ENCODE assay signal across 9 cellular contexts in the genomic region with DNA sequence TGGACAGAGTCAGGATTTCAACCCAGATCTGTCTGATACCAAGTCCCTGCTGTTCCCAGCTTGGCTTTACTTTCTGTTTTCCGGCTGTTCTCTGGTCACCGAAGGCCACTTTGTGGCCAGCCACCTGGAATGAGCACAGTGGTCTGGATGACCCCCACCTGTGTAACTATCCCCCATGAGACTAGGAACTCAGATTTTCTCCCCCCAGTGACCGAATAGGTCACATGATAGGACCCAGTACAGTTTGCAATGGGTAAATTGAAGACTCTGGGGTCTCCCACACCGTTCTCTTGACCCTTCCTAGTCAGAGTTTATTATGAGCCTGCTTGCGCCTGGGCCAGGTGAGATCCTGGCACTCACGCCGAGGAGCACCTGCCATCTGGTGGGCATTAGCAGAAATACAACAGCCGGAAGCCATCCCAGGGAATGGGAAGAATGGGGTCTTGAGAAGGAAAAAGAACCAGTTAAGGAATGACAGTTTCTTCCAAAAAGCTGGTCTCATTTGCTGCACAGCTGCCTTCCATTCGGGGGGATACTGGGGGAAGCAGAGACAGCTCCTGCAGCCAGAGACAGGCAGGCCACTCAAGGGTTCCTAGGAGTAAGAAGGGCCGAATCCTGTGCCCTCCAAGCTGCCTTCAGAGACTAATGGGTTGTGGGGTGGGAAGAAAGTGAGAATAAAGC. TPM values are rescaled to one million over a fixed set of nuclear protein-coding genes. Genes with fewer than 3 reads are reported as not detected.
DNase-seq lines count a peak whose midpoint lies in the region; ATAC-seq, FAIRE-seq and TF ChIP-seq lines count a peak whose summit lies in the region.
"Had no signal": no experiment of that assay in that cellular context is flagged by ENCODE, and none has a peak within 500 bp of the region (broad histone marks: within the 10 kb centered on the region; RNA-seq: fewer than 3 reads in every experiment).

No MANE protein-coding gene starts in this region.

- no peaks in the 10 kb centered on the region for H3K9me3 Mint-ChIP-seq in T-helper 2 cell treated with Interferon-gamma antibody and Interleukin-4, amounts not matched to agents 5 μg/mL and 100 μg/mL, for 36 hours

- TF ChIP-seq EP300 in K562 (IDR thresholded peaks at IDR 0.05; ENCODE audit: low read length): no peak

- DNase-seq in Daoy (ENCODE audit: low read depth) (peak; percentile 74), MM.1S (peak; percentile 38), K562 (ENCODE audit: extremely low read depth in 1 of 4, low spot score in 3 of 4) (peak; percentile 72 to 75 (median 75)), islet precursor cell (peak; percentile 83)
- peak; percentile 35 for DNase-seq in T-helper 2 cell treated with Interferon-gamma antibody and Interleukin-4, amounts not matched to agents 5 μg/mL and 100 μg/mL, for 36 hours (ENCODE audit: low spot score)
- DNase-seq in stimulated activated CD4-positive, alpha-beta T cell treated with anti-CD3 and anti-CD28 coated beads, Interleukin-4, amount 100 ng/mL, for 24 hours: peak; percentile 61

- H3K4me1 ChIP-seq in MM.1S (ENCODE audit: low read length) (no peaks in the 10 kb centered on the region), K562 (replicated peaks in 1 of 2; ENCODE audit: control insufficient read depth in 2 of 2, insufficient read depth in 2 of 2, low read length in 2 of 2) (peaks cover 4 to 13% of the 10 kb centered on the region in 2 experiments; a peak in 4 of 5 replicates)

- peaks cover 3% of the 10 kb centered on the region for H3K27me3 Mint-ChIP-seq in T-helper 2 cell treated with Interferon-gamma antibody and Interleukin-4, amounts not matched to agents 5 μg/mL and 100 μg/mL, for 36 hours (ENCODE audit: low read depth)

- H3K4me2 ChIP-seq in MM.1S (ENCODE audit: low read depth, low read length) (no peak overlapping the region), K562 (ENCODE audit: insufficient read depth, low read length) (no peak overlapping the region)

- WGBS in K562 (ENCODE audit: insufficient coverage, low coverage, missing lambda C conversion rate): 20% methylated on average over 10 of the region's 10 CpGs

- H3K27me3 ChIP-seq in MM.1S (replicated peaks; ENCODE audit: insufficient read depth, low read length): no peaks in the 10 kb centered on the region
- H3K27me3 ChIP-seq in K562 (ENCODE audit: control insufficient read depth in 2 of 2, insufficient read depth in 2 of 2, low read length in 2 of 2): no peaks in the 10 kb centered on the region; a peak in 1 of 5 replicates

- ATAC-seq in K562 (peak; percentile 86), GM21390 (IDR thresholded peaks at IDR 0.05; ENCODE audit: unreplicated experiment) (no peak), GM21528 (IDR thresholded peaks at IDR 0.05; ENCODE audit: low FRiP score, unreplicated experiment) (no peak)

- no TSS peak for BruUV-seq in K562 (replicated peaks; lab: Mats Ljungman, UMichigan)

- H3K9me3 ChIP-seq in MM.1S (replicated peaks; ENCODE audit: insufficient read depth, low read length) (no peaks in the 10 kb centered on the region), K562 (replicated peaks; ENCODE audit: control insufficient read depth, insufficient read depth, low read depth, low read length) (no peaks in the 10 kb centered on the region)

- CTCF ChIA-PET in K562 (lab: Yijun Ruan, JAX; ENCODE audit: low intra/inter-chr PET ratio): interaction anchor here (1.1 to 2.1 kb wide), 3 partner anchors 64 to 195 kb away, joined by 4 to 15 read pairs (median 14); no protein-coding TSS in a partner anchor

- H3K9ac ChIP-seq in MM.1S (ENCODE audit: low read length) (no peak overlapping the region), K562 (ENCODE audit: insufficient read depth in 1 of 2, low read depth in 2 of 2, low read length in 2 of 2) (no peak overlapping the region)

- peaks cover 10% of the 10 kb centered on the region for H3K4me1 Mint-ChIP-seq in T-helper 2 cell treated with Interferon-gamma antibody and Interleukin-4, amounts not matched to agents 5 μg/mL and 100 μg/mL, for 36 hours (ENCODE audit: low read depth)

- no peaks in the 10 kb centered on the region for H3K36me3 Mint-ChIP-seq in T-helper 2 cell treated with Interferon-gamma antibody and Interleukin-4, amounts not matched to agents 5 μg/mL and 100 μg/mL, for 36 hours (ENCODE audit: low read depth)

- H4K20me1 ChIP-seq in MM.1S (ENCODE audit: insufficient read depth, low read length): no peaks in the 10 kb centered on the region
- no peaks in the 10 kb centered on the region for H4K20me1 ChIP-seq in K562 (replicated peaks; ENCODE audit: control insufficient read depth, insufficient read depth, low read length)

- H3K4me3 ChIP-seq in MM.1S (ENCODE audit: low read length) (no peak overlapping the region), K562 (no peak overlapping the region)

- H3K9me1 ChIP-seq in K562 (ENCODE audit: control insufficient read depth, insufficient read depth, low read length): no peaks in the 10 kb centered on the region

- H2AFZ ChIP-seq in MM.1S (ENCODE audit: low read length): peak overlapping the region; percentile 49
- H2AFZ ChIP-seq in K562 (ENCODE audit: low read depth, low read length): peak overlapping the region; percentile 81

- intact Hi-C loops in K562 (cut with micrococcal nuclease): loop anchor here (1.0 kb wide), 2 partner anchors 65 to 195 kb away; no protein-coding TSS in a partner anchor

- TF ChIP-seq POLR2A in K562 (conservative IDR thresholded peaks at IDR 0.05): no peak

- no peaks in the 10 kb centered on the region for H3F3A ChIP-seq in MM.1S (ENCODE audit: insufficient read depth, low read length)

- POLR2A ChIA-PET in K562 (lab: Yijun Ruan, JAX): interaction anchor here (0.6 to 0.7 kb wide), 2 partner anchors 108 to 202 kb away, joined by 3 read pairs; no protein-coding TSS in a partner anchor

- H3K36me3 ChIP-seq in MM.1S (replicated peaks; ENCODE audit: insufficient read depth, low read length) (no peaks in the 10 kb centered on the region), K562 (ENCODE audit: control insufficient read depth, insufficient read depth, low read length) (no peaks in the 10 kb centered on the region)

- H3K79me2 ChIP-seq in MM.1S (ENCODE audit: low read length): no peaks in the 10 kb centered on the region
- H3K79me2 ChIP-seq in K562 (ENCODE audit: control insufficient read depth, insufficient read depth, low read length): no peaks in the 10 kb centered on the region

- peak overlapping the region; percentile 34 for H3K27ac Mint-ChIP-seq in T-helper 2 cell treated with Interferon-gamma antibody and Interleukin-4, amounts not matched to agents 5 μg/mL and 100 μg/mL, for 36 hours

- H3K27ac ChIP-seq in MM.1S (ENCODE audit: low read length) (no peak overlapping the region), K562 (ENCODE audit: extremely low read depth, low read depth, low read length) (no peak overlapping the region)

- H3K4me3 Mint-ChIP-seq in T-helper 2 cell treated with Interferon-gamma antibody and Interleukin-4, amounts not matched to agents 5 μg/mL and 100 μg/mL, for 36 hours: no peak overlapping the region

- TF ChIP-seq CTCF in MM.1S (IDR thresholded peaks at IDR 0.05; ENCODE audit: low read length): peak; percentile 92
- peak; percentile 91 to 93 (median 92) for TF ChIP-seq CTCF in K562 (IDR thresholded peaks at IDR 0.05 in 2 of 3, conservative IDR thresholded peaks at IDR 0.05 in 1 of 3; ENCODE audit: insufficient read depth in 2 of 3, low read depth in 1 of 3, low read length in 3 of 3)

- peak; percentile 89 to 95 for TF ChIP-seq RAD21 in K562 (CRISPR knock-in tag; conservative IDR thresholded peaks at IDR 0.05 in 1 of 2, IDR thresholded peaks at IDR 0.05 in 1 of 2)

- in situ Hi-C loops in K562 (cut with MboI): loop anchor here (5.0 kb wide), 2 partner anchors 66 to 196 kb away; no protein-coding TSS in a partner anchor

- H3K9me2 ChIP-seq in MM.1S (replicated peaks; ENCODE audit: insufficient read depth, low read length): no peaks in the 10 kb centered on the region

- peak; percentile 96 for FAIRE-seq in K562 (lab: Jason Lieb, UNC)
- FAIRE-seq: TTC549 had no signal

RNA-seq across cellular contexts. Expression of gene PHYHD1, which starts 7.1 kb away (rescaled TPM):
- not detected in 2 replicates for total RNA-seq in Daoy (2014; rRNA removed; shearing (Covaris generic))
- 1.0 and 4.9 TPM in 2 replicates for total RNA-seq in K562 (2011; cell fraction: chromatin; rRNA removed; ENCODE audit: low replicate concordance)
- 1.0 and 1.3 TPM in 2 replicates for total RNA-seq in K562 (2011; cell fraction: nucleolus; rRNA removed)
- total RNA-seq in K562 (2011; cell fraction: nucleoplasm; rRNA removed): 1.4 and 1.8 TPM in 2 replicates
- 0.49 and 1.3 TPM in 2 replicates for total RNA-seq in K562 (2014; rRNA removed)
- total RNA-seq in K562 (2014; rRNA removed; fragmentation: Illumina TruSeq; extraction: Trizol): 0.45 and 0.69 TPM in 2 replicates
- total RNA-seq in K562 (2015; rRNA removed; fragmentation: Illumina TruSeq; extraction: Trizol): 0.36 and 0.79 TPM in 2 replicates
- 0.58 and 0.66 TPM in 2 replicates for total RNA-seq in K562 (2021)
- 1.2 and 2.1 TPM in 2 replicates for polyA plus RNA-seq in K562 (2011; rRNA removed)
- 2.2 and 2.5 TPM in 2 replicates for polyA plus RNA-seq in K562 (2011; cell fraction: cytosol; rRNA removed)
- polyA plus RNA-seq in K562 (2011; cell fraction: nucleus; rRNA removed): 3.7 and 4.1 TPM in 2 replicates
- polyA plus RNA-seq in K562 (2012): 0.87 and 1.2 TPM in 2 replicates
- polyA plus RNA-seq in K562 (2014; fragmentation: Illumina TruSeq; extraction: Trizol): 0.80 and 1.0 TPM in 2 replicates
- 1 to 10 TPM in 1 of 2 experiments, under 1 TPM in 1; 0.80 to 1.0 TPM for polyA plus RNA-seq in K562 (2014; fragmentation: Nextera tagmentation; extraction: Ambion mirVana)
- polyA plus RNA-seq in K562 (2014; rRNA removed): 0.32 and 0.91 TPM in 2 replicates
- 0.48 and 2.0 TPM in 2 replicates for polyA minus RNA-seq in K562 (2011; rRNA and poly(A)+ RNA removed)
- not detected in 2 replicates for polyA minus RNA-seq in K562 (2011; cell fraction: cytosol; rRNA and poly(A)+ RNA removed)
- 0.54 and 1.1 TPM in 2 replicates for polyA minus RNA-seq in K562 (2011; cell fraction: nucleus; rRNA and poly(A)+ RNA removed)

RNA-seq across cellular contexts. Expression of gene DOLK, which starts 19.5 kb away (rescaled TPM):
- 16.3 and 17.1 TPM in 2 replicates for total RNA-seq in Daoy (2014; rRNA removed; shearing (Covaris generic))
- 13.9 and 44.2 TPM in 2 replicates for total RNA-seq in K562 (2011; cell fraction: chromatin; rRNA removed; ENCODE audit: low replicate concordance)
- total RNA-seq in K562 (2011; cell fraction: nucleolus; rRNA removed): 48.2 and 55.4 TPM in 2 replicates
- total RNA-seq in K562 (2011; cell fraction: nucleoplasm; rRNA removed): 27.6 and 38.4 TPM in 2 replicates
- total RNA-seq in K562 (2014; rRNA removed): 11.7 and 18.4 TPM in 2 replicates
- total RNA-seq in K562 (2014; rRNA removed; fragmentation: Illumina TruSeq; extraction: Trizol): 7.5 and 8.4 TPM in 2 replicates
- 13.7 and 14.0 TPM in 2 replicates for total RNA-seq in K562 (2015; rRNA removed; fragmentation: Illumina TruSeq; extraction: Trizol)
- total RNA-seq in K562 (2021): 14.2 and 14.7 TPM in 2 replicates
- 10.8 and 13.0 TPM in 2 replicates for polyA plus RNA-seq in K562 (2011; rRNA removed)
- 15.7 and 32.2 TPM in 2 replicates for polyA plus RNA-seq in K562 (2011; cell fraction: cytosol; rRNA removed)
- 9.0 and 11.9 TPM in 2 replicates for polyA plus RNA-seq in K562 (2011; cell fraction: nucleus; rRNA removed)
- 9.5 and 16.7 TPM in 2 replicates for polyA plus RNA-seq in K562 (2012)
- polyA plus RNA-seq in K562 (2014; fragmentation: Illumina TruSeq; extraction: Trizol): 14.0 and 15.0 TPM in 2 replicates
- 1 to 10 TPM; 2.6 to 3.7 TPM for polyA plus RNA-seq in K562 (2014; fragmentation: Nextera tagmentation; extraction: Ambion mirVana)
- 10.6 and 11.1 TPM in 2 replicates for polyA plus RNA-seq in K562 (2014; rRNA removed)
- polyA minus RNA-seq in K562 (2011; rRNA and poly(A)+ RNA removed): 16.4 and 25.9 TPM in 2 replicates
- polyA minus RNA-seq in K562 (2011; cell fraction: cytosol; rRNA and poly(A)+ RNA removed): 6.7 and 11.4 TPM in 2 replicates
- polyA minus RNA-seq in K562 (2011; cell fraction: nucleus; rRNA and poly(A)+ RNA removed): 16.6 and 23.7 TPM in 2 replicates

RNA-seq across cellular contexts. Expression of gene NUP188, which starts 19.6 kb away (rescaled TPM):
- total RNA-seq in Daoy (2014; rRNA removed; shearing (Covaris generic)): 73.7 and 75.5 TPM in 2 replicates
- total RNA-seq in K562 (2011; cell fraction: chromatin; rRNA removed; ENCODE audit: low replicate concordance): 545 and 736 TPM in 2 replicates
- 287 and 308 TPM in 2 replicates for total RNA-seq in K562 (2011; cell fraction: nucleolus; rRNA removed)
- 273 and 303 TPM in 2 replicates for total RNA-seq in K562 (2011; cell fraction: nucleoplasm; rRNA removed)
- total RNA-seq in K562 (2014; rRNA removed) (64.3 and 92.3 TPM in 2 replicates), K562 (2014; rRNA removed; fragmentation: Illumina TruSeq; extraction: Trizol) (66.6 and 84.5 TPM in 2 replicates), K562 (2015; rRNA removed; fragmentation: Illumina TruSeq; extraction: Trizol) (69.9 and 70.6 TPM in 2 replicates), K562 (2021) (123 and 135 TPM in 2 replicates)
- polyA plus RNA-seq in K562 (2011; rRNA removed) (71.2 and 106 TPM in 2 replicates), K562 (2014; fragmentation: Illumina TruSeq; extraction: Trizol) (107 and 110 TPM in 2 replicates), K562 (2014; fragmentation: Nextera tagmentation; extraction: Ambion mirVana) (10 to 100 TPM; 11.7 to 17.9 TPM), K562 (2014; rRNA removed) (64.7 and 70.6 TPM in 2 replicates)
- polyA plus RNA-seq in K562 (2011; cell fraction: cytosol; rRNA removed): 109 and 123 TPM in 2 replicates
- polyA plus RNA-seq in K562 (2011; cell fraction: nucleus; rRNA removed): 185 and 200 TPM in 2 replicates
- polyA plus RNA-seq in K562 (2012): 61.5 and 77.1 TPM in 2 replicates
- 241 and 300 TPM in 2 replicates for polyA minus RNA-seq in K562 (2011; rRNA and poly(A)+ RNA removed)
- polyA minus RNA-seq in K562 (2011; cell fraction: cytosol; rRNA and poly(A)+ RNA removed): 193 and 215 TPM in 2 replicates
- 102 and 146 TPM in 2 replicates for polyA minus RNA-seq in K562 (2011; cell fraction: nucleus; rRNA and poly(A)+ RNA removed)

RNA-seq across cellular contexts. Expression of gene LRRC8A, which starts 45.9 kb away (rescaled TPM):
- total RNA-seq in Daoy (2014; rRNA removed; shearing (Covaris generic)): 35.5 and 36.7 TPM in 2 replicates
- total RNA-seq in K562 (2011; cell fraction: chromatin; rRNA removed; ENCODE audit: low replicate concordance): 23.0 and 71.8 TPM in 2 replicates
- 46.7 and 55.7 TPM in 2 replicates for total RNA-seq in K562 (2011; cell fraction: nucleolus; rRNA removed)
- total RNA-seq in K562 (2011; cell fraction: nucleoplasm; rRNA removed): 50.5 and 51.6 TPM in 2 replicates
- 15.3 and 17.2 TPM in 2 replicates for total RNA-seq in K562 (2014; rRNA removed)
- 5.5 and 6.4 TPM in 2 replicates for total RNA-seq in K562 (2014; rRNA removed; fragmentation: Illumina TruSeq; extraction: Trizol)
- 8.4 TPM in 2 replicates for total RNA-seq in K562 (2015; rRNA removed; fragmentation: Illumina TruSeq; extraction: Trizol)
- total RNA-seq in K562 (2021): 23.5 and 24.7 TPM in 2 replicates
- 8.9 and 11.5 TPM in 2 replicates for polyA plus RNA-seq in K562 (2011; rRNA removed)
- polyA plus RNA-seq in K562 (2011; cell fraction: cytosol; rRNA removed): 12.9 and 17.9 TPM in 2 replicates
- 10.0 and 13.2 TPM in 2 replicates for polyA plus RNA-seq in K562 (2011; cell fraction: nucleus; rRNA removed)
- 14.0 and 15.6 TPM in 2 replicates for polyA plus RNA-seq in K562 (2012)
- polyA plus RNA-seq in K562 (2014; fragmentation: Illumina TruSeq; extraction: Trizol): 14.0 and 19.8 TPM in 2 replicates
- polyA plus RNA-seq in K562 (2014; fragmentation: Nextera tagmentation; extraction: Ambion mirVana): 1 to 10 TPM; 2.9 to 3.5 TPM
- 13.4 and 15.4 TPM in 2 replicates for polyA plus RNA-seq in K562 (2014; rRNA removed)
- 13.2 and 19.4 TPM in 2 replicates for polyA minus RNA-seq in K562 (2011; rRNA and poly(A)+ RNA removed)
- 13.9 and 15.2 TPM in 2 replicates for polyA minus RNA-seq in K562 (2011; cell fraction: cytosol; rRNA and poly(A)+ RNA removed)
- 7.0 and 8.6 TPM in 2 replicates for polyA minus RNA-seq in K562 (2011; cell fraction: nucleus; rRNA and poly(A)+ RNA removed)

RNA-seq across cellular contexts. Expression of gene KYAT1, which starts 46.1 kb away (rescaled TPM):
- total RNA-seq in Daoy (2014; rRNA removed; shearing (Covaris generic)): 7.1 and 8.9 TPM in 2 replicates
- total RNA-seq in K562 (2011; cell fraction: chromatin; rRNA removed; ENCODE audit: low replicate concordance): 34.0 and 59.4 TPM in 2 replicates
- 26.8 and 33.7 TPM in 2 replicates for total RNA-seq in K562 (2011; cell fraction: nucleolus; rRNA removed)
- total RNA-seq in K562 (2011; cell fraction: nucleoplasm; rRNA removed): 23.8 and 32.1 TPM in 2 replicates
- total RNA-seq in K562 (2014; rRNA removed): 11.1 and 16.0 TPM in 2 replicates
- 6.5 and 8.8 TPM in 2 replicates for total RNA-seq in K562 (2014; rRNA removed; fragmentation: Illumina TruSeq; extraction: Trizol)
- total RNA-seq in K562 (2015; rRNA removed; fragmentation: Illumina TruSeq; extraction: Trizol): 8.5 and 9.2 TPM in 2 replicates
- 11.7 and 14.7 TPM in 2 replicates for total RNA-seq in K562 (2021)
- polyA plus RNA-seq in K562 (2011; rRNA removed): 16.1 and 20.2 TPM in 2 replicates
- 21.7 and 22.5 TPM in 2 replicates for polyA plus RNA-seq in K562 (2011; cell fraction: cytosol; rRNA removed)
- 41.4 and 54.7 TPM in 2 replicates for polyA plus RNA-seq in K562 (2011; cell fraction: nucleus; rRNA removed)
- 9.8 and 19.5 TPM in 2 replicates for polyA plus RNA-seq in K562 (2012)
- 13.4 and 14.8 TPM in 2 replicates for polyA plus RNA-seq in K562 (2014; fragmentation: Illumina TruSeq; extraction: Trizol)
- polyA plus RNA-seq in K562 (2014; fragmentation: Nextera tagmentation; extraction: Ambion mirVana): 10 to 100 TPM in 1 of 2 experiments, 1 to 10 TPM in 1; 6.4 to 11.0 TPM
- polyA plus RNA-seq in K562 (2014; rRNA removed): 16.8 and 21.8 TPM in 2 replicates
- 6.0 and 7.0 TPM in 2 replicates for polyA minus RNA-seq in K562 (2011; rRNA and poly(A)+ RNA removed)
- polyA minus RNA-seq in K562 (2011; cell fraction: cytosol; rRNA and poly(A)+ RNA removed): 5.9 and 6.1 TPM in 2 replicates
- polyA minus RNA-seq in K562 (2011; cell fraction: nucleus; rRNA and poly(A)+ RNA removed): 6.3 and 7.3 TPM in 2 replicates
